Comparison of ENCODE assay signal across 20 cellular contexts in genomic region chr2:200635251-200635650, GRCh38. TPM values are rescaled to one million over a fixed set of nuclear protein-coding genes. Genes with fewer than 3 reads are reported as not detected.
A peak's percentile ranks its signal among the peaks of the same experiment; 100 is the strongest.
DNase-seq lines count a peak whose midpoint lies in the region; ATAC-seq and TF ChIP-seq lines count a peak whose summit lies in the region.
"Had no signal": no experiment of that assay in that cellular context is flagged by ENCODE, and none has a peak within 500 bp of the region (broad histone marks: within the 10 kb centered on the region; RNA-seq: fewer than 3 reads in every experiment).

No MANE protein-coding gene starts in this region.

- peaks cover 11% of the 10 kb centered on the region for H3K4me1 ChIP-seq in ACC112 (ENCODE audit: control insufficient read depth, insufficient read depth, low read length, unreplicated experiment)

- H3K79me2 ChIP-seq in ACC112 (ENCODE audit: control insufficient read depth, insufficient read depth, low read length, unreplicated experiment), result no peaks in the 10 kb centered on the region

- no peaks in the 10 kb centered on the region for H3K27me3 Mint-ChIP-seq in endothelial cell (ENCODE audit: unreplicated experiment)

- no peak for TF ChIP-seq CTCF in endothelial cell (IDR thresholded peaks at IDR 0.05; ENCODE audit: unreplicated experiment)

- peaks cover 49% of the 10 kb centered on the region for H3K36me3 ChIP-seq in ACC112 (ENCODE audit: insufficient read depth, low read length)

- no peak overlapping the region for H2AFZ ChIP-seq in ACC112 (ENCODE audit: low read length, unreplicated experiment)

- no peak overlapping the region for H3K4me3 ChIP-seq in ACC112 (ENCODE audit: low read depth, low read length)

- no peak overlapping the region for H3K4me3 Mint-ChIP-seq in endothelial cell (ENCODE audit: unreplicated experiment)
- H3K4me3 Mint-ChIP-seq: activated T-cell treated with anti-CD3 and anti-CD28 coated beads, Interleukin-2, amount 50 U/mL, for 72 hours had no signal

- no peak overlapping the region for H3K27ac Mint-ChIP-seq in endothelial cell (ENCODE audit: unreplicated experiment)
- H3K27ac Mint-ChIP-seq: activated T-cell treated with anti-CD3 and anti-CD28 coated beads, Interleukin-2, amount 50 U/mL, for 72 hours had no signal

- peak overlapping the region; percentile 8; the same call in 1 of the 2 replicates for H3K27ac ChIP-seq in ACC112 (ENCODE audit: low read depth, low read length)

- DNase-seq in Kasumi-1 (lab: John Stamatoyannopoulos, UW) (peak; percentile 90 to 92), SKM-1 treated with dmso at 0.1 percent for 144 hours (lab: John Stamatoyannopoulos, UW; ENCODE audit: unreplicated experiment) (peak; percentile 99), iris pigment epithelial cell (ENCODE audit: low read depth) (peak; percentile 22), NCI-H226 (no peak), NCI-H82 treated with DMSO at 0.1 percent for 48 hours (lab: John Stamatoyannopoulos, UW; ENCODE audit: unreplicated experiment) (no peak), endothelial cell (ENCODE audit: low spot score) (no peak)
- DNase-seq: activated CD4-positive, alpha-beta T cell treated with anti-CD3 and anti-CD28 coated beads for 1 hour; activated naive CD4-positive, alpha-beta T cell treated with anti-CD3 and anti-CD28 coated beads, Interleukin-2, amount 50 U/mL, for 16 hours; activated T-cell treated with anti-CD3 and anti-CD28 coated beads, Interleukin-2, amount 50 U/mL, for 72 hours; DND-41; foreskin melanocyte; kidney glomerular epithelial cell; NCI-H1105; NCI-H2081 treated with DMSO at 0.1 percent for 48 hours; NCI-H524; PC-3; T1000 had no signal

- no peaks in the 10 kb centered on the region for H3K4me1 Mint-ChIP-seq in endothelial cell (ENCODE audit: unreplicated experiment)

- no peaks in the 10 kb centered on the region for H3K27me3 ChIP-seq in ACC112 (ENCODE audit: insufficient read depth, low read length)

- no peaks in the 10 kb centered on the region for H3K36me3 Mint-ChIP-seq in endothelial cell (ENCODE audit: low read depth, unreplicated experiment)

- ATAC-seq in GM18502 (IDR thresholded peaks at IDR 0.05; ENCODE audit: poor library complexity, unreplicated experiment), result no peak
- ATAC-seq: activated T-cell treated with anti-CD3 and anti-CD28 coated beads, Interleukin-2, amount 50 U/mL, for 72 hours; PC-3 had no signal

- no peaks in the 10 kb centered on the region for H3K9me3 Mint-ChIP-seq in endothelial cell (ENCODE audit: unreplicated experiment)

RNA-seq across cellular contexts. Expression of gene AOX1, which starts 49.4 kb away (rescaled TPM):
- 0.80 TPM for total RNA-seq in endothelial cell (ENCODE audit: unreplicated experiment)
- total RNA-seq: activated CD8-positive, alpha-beta memory T cell treated with anti-CD3 and anti-CD28 coated beads for 36 hours had no signal

Comparison
In these comparisons a context has a peak if more than half of its experiments do, and no peak if none do; other contexts are left out.
1. DNase-seq: peak in Kasumi-1 (2 of 2), SKM-1 treated with dmso at 0.1 percent for 144 hours (single experiment) and iris pigment epithelial cell (single experiment); none in NCI-H226 (single experiment), NCI-H82 treated with DMSO at 0.1 percent for 48 hours (single experiment) and endothelial cell (single experiment).